10 cellular contexts compared by ENCODE assay signal in the genomic region with DNA sequence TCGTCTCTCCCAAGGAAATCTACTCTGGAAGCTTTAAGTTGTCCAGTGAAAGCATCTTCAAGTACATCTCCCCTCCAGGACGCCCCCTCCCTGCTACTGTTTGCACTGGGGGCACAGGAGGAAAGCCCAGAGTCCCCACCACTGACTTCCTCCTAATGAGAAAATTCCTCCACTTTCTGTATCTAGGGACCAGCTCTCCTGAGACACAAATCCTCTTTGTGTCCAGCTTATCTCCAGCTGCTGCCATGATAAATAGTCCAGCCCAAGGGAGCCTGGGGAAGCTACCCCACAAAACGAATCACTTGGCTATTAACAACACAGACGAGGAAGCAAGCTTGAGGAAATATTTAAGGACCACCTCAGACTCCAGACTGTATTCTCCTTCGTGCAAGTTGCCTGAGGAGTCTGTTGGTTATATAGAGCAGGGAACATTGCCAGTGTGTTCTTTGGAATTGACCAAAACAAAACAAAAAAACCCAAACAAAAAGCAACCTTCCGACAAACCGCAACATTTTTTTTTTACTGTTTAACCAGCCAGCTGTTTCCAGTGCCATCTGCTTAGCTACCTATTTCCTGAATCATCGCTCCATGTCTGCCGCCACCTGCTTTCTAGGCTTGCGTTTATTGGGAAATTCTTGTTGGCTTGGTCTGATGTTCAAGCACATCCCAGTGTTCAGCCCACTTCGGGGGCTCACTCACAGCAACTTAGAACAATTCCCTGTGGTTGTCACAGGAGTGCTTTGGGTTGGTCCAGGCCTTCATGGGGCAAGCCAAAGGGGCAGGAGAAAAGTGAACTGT. TPM values are rescaled to one million over a fixed set of nuclear protein-coding genes. Genes with fewer than 3 reads are reported as not detected.
A peak's percentile ranks its signal among the peaks of the same experiment; 100 is the strongest.
DNase-seq lines count a peak whose midpoint lies in the region; ATAC-seq lines count a peak whose summit lies in the region.
"Had no signal": no experiment of that assay in that cellular context is flagged by ENCODE, and none has a peak within 500 bp of the region (broad histone marks: within the 10 kb centered on the region; RNA-seq: fewer than 3 reads in every experiment).

No MANE protein-coding gene starts in this region.

- DNase-seq in Caki2 (ENCODE audit: low read depth) (peak; percentile 78), SW480 (ENCODE audit: low spot score) (peak; percentile 41), left lobe of liver (ENCODE audit: low spot score) (no peak), NCI-H128 (lab: John Stamatoyannopoulos, UW; ENCODE audit: unreplicated experiment) (no peak)
- no peak for DNase-seq in T-helper 2 cell treated with Interferon-gamma antibody and Interleukin-4, amounts not matched to agents 5 μg/mL and 100 μg/mL, for 36 hours (ENCODE audit: low spot score)
- no peak for DNase-seq in activated naive CD4-positive, alpha-beta T cell treated with Interleukin-2 at 50 U/mL for 16 hours
- DNase-seq: left cardiac atrium; stimulated activated CD4-positive, alpha-beta T cell treated with anti-CD3 and anti-CD28 coated beads, Interleukin-1b, Interleukin-23, amount 100 ng/mL, for 48 hours had no signal

- H3K4me1 Mint-ChIP-seq in T-helper 2 cell treated with Interferon-gamma antibody and Interleukin-4, amounts not matched to agents 5 μg/mL and 100 μg/mL, for 36 hours (ENCODE audit: low read depth), result peaks cover 7% of the 10 kb centered on the region

- no peak overlapping the region for H3K27ac Mint-ChIP-seq in T-helper 2 cell treated with Interferon-gamma antibody and Interleukin-4, amounts not matched to agents 5 μg/mL and 100 μg/mL, for 36 hours

- H3K36me3 Mint-ChIP-seq in T-helper 2 cell treated with Interferon-gamma antibody and Interleukin-4, amounts not matched to agents 5 μg/mL and 100 μg/mL, for 36 hours (ENCODE audit: low read depth), result no peaks in the 10 kb centered on the region

- H3K27me3 Mint-ChIP-seq in T-helper 2 cell treated with Interferon-gamma antibody and Interleukin-4, amounts not matched to agents 5 μg/mL and 100 μg/mL, for 36 hours (ENCODE audit: low read depth), result peaks cover 14% of the 10 kb centered on the region

- H3K4me3 Mint-ChIP-seq in T-helper 2 cell treated with Interferon-gamma antibody and Interleukin-4, amounts not matched to agents 5 μg/mL and 100 μg/mL, for 36 hours, result no peak overlapping the region

- ATAC-seq in HG03460 (IDR thresholded peaks at IDR 0.05; ENCODE audit: unreplicated experiment), result peak; percentile 53
- ATAC-seq in left lobe of liver, result peak; percentile 11
- ATAC-seq in HG02870 (IDR thresholded peaks at IDR 0.05; ENCODE audit: unreplicated experiment), result no peak

- in situ Hi-C loops in Caki2 (cut with HindIII; ENCODE audit: low pct_unique_long_range_greater_than_20kb, low sequenced_read_pairs), result no loop called here

- H3K9me3 Mint-ChIP-seq in T-helper 2 cell treated with Interferon-gamma antibody and Interleukin-4, amounts not matched to agents 5 μg/mL and 100 μg/mL, for 36 hours, result no peaks in the 10 kb centered on the region

RNA-seq across cellular contexts. Expression of a gene that starts 7.7 kb away (rescaled TPM):
- 0.03 TPM in 1 of 2 replicates, not detected in the other for total RNA-seq in Caki2 (2014; rRNA removed; shearing (Covaris generic); ENCODE audit: low replicate concordance)
- total RNA-seq in left lobe of liver, result 50.4 TPM

RNA-seq across cellular contexts. Expression of a gene that starts 12.6 kb away (rescaled TPM):
- total RNA-seq in Caki2 (2014; rRNA removed; shearing (Covaris generic); ENCODE audit: low replicate concordance), result not detected in 2 replicates
- total RNA-seq in left lobe of liver, result not detected
- total RNA-seq: left cardiac atrium had no signal

RNA-seq across cellular contexts. Expression of a gene that starts 22.7 kb away (rescaled TPM):
- not detected in 2 replicates for total RNA-seq in Caki2 (2014; rRNA removed; shearing (Covaris generic); ENCODE audit: low replicate concordance)
- total RNA-seq in left lobe of liver, result 0.10 TPM

Comparison
In these comparisons a context has a peak if more than half of its experiments do, and no peak if none do; other contexts are left out.
1. DNase-seq: peak in Caki2 (single experiment) and SW480 (single experiment); none in left lobe of liver (single experiment), T-helper 2 cell treated with Interferon-gamma antibody and Interleukin-4, amounts not matched to agents 5 μg/mL and 100 μg/mL, for 36 hours (single experiment), activated naive CD4-positive, alpha-beta T cell treated with Interleukin-2 at 50 U/mL for 16 hours (single experiment) and NCI-H128 (single experiment).
2. RNA of a gene that starts 7.7 kb away (total RNA-seq): 50.4 TPM in left lobe of liver (single experiment); 0.03 TPM in Caki2; every median in the first group is over 10 times any median in the second.